Comparison of ENCODE assay signal across 11 cellular contexts in the genomic region with DNA sequence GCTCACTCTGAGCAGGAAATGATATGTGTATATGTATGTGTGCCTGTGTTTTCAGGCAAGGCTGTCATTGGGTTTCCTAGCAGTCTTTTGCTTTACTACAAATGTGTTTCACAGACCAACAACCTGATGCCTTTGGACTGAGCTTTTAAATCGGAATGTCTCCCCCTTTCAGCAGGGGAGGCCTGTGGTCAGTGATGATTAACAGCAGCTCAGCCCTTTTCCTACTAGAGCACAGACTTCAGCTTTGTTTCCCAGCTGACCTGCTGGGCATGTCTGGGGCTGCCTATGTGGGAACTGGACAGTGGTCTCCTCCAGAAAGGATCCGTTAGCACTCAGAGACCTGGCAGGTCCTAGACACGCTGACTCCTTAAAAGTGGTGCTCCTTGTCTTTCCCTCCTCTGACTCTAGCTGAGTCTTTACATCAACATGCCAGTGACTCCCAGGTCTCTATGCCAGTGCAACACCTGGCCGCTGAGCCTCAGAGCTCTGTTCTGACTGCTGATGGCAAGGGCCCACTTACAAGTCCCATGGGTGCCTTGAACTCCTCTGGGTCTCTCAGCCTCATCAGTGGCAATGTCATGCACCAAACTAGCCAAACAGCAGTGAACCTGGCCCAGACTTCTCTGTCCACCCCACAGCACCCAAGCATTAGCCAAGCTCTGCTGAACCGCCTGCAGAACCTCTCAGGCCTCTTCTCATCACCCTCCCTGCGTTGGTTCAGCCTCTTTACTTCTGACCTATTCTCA. TPM values are rescaled to one million over a fixed set of nuclear protein-coding genes. Genes with fewer than 3 reads are reported as not detected.
A peak's percentile ranks its signal among the peaks of the same experiment; 100 is the strongest.
DNase-seq lines count a peak whose midpoint lies in the region; ATAC-seq and TF ChIP-seq lines count a peak whose summit lies in the region.
"Had no signal": no experiment of that assay in that cellular context is flagged by ENCODE, and none has a peak within 500 bp of the region (broad histone marks: within the 10 kb centered on the region; RNA-seq: fewer than 3 reads in every experiment).

No MANE protein-coding gene starts in this region.

- intact Hi-C loops in right cardiac atrium (cut with DNase I) (no loop called here), left ventricle myocardium superior (cut with micrococcal nuclease) (no loop called here), mammary epithelial cell (cut with micrococcal nuclease) (loop anchor here (1.0 kb wide), 1 partner anchor 8 kb away; the partner anchor contains the start of gene MACROH2A1)

- no peak overlapping the region for H3K9ac ChIP-seq in mammary epithelial cell (ENCODE audit: insufficient read depth, low read length)

- no peaks in the 10 kb centered on the region for H4K20me1 ChIP-seq in mammary epithelial cell (ENCODE audit: insufficient read depth, low read length)

- DNase-seq in right cardiac atrium, result no peak
- DNase-seq in left ventricle myocardium superior, result no peak
- peak; percentile 84 for DNase-seq in mammary epithelial cell
- DNase-seq in mesothelial cell of epicardium (ENCODE audit: low spot score in 2 of 2, unreplicated experiment in 2 of 2), result no peak
- no peak for DNase-seq in NCI-H128 (lab: John Stamatoyannopoulos, UW; ENCODE audit: unreplicated experiment)
- no peak for DNase-seq in activated CD4-positive, alpha-beta T cell treated with anti-CD3 and anti-CD28 coated beads, Interleukin-2, amount 50 U/mL, for 48 hours
- DNase-seq in NCI-H187 (lab: John Stamatoyannopoulos, UW), result no peak

- in situ Hi-C loops in mammary epithelial cell (cut with MboI; ENCODE audit: low sequenced_read_pairs in 2 of 2), result no loop called here

- H3K4me1 Mint-ChIP-seq in mesothelial cell of epicardium, result peaks cover 42% of the 10 kb centered on the region

- WGBS in right cardiac atrium, result 73% methylated on average over 6 of the region's 6 CpGs
- WGBS in mammary epithelial cell (ENCODE audit: low coverage, missing lambda C conversion rate), result 44% methylated on average over 6 of the region's 6 CpGs

- dilution Hi-C loops in mammary epithelial cell (cut with HindIII; ENCODE audit: low sequenced_read_pairs), result no loop called here

- no peak overlapping the region for H3K4me3 Mint-ChIP-seq in mesothelial cell of epicardium

- TF ChIP-seq CTCF in mammary epithelial cell (conservative IDR thresholded peaks at IDR 0.05 in 1 of 2, IDR thresholded peaks at IDR 0.05 in 1 of 2; ENCODE audit: extremely low read depth in 1 of 2, insufficient read depth in 1 of 2, low read depth in 1 of 2, low read length in 2 of 2), result no peak
- TF ChIP-seq CTCF in mesothelial cell of epicardium (IDR thresholded peaks at IDR 0.05; ENCODE audit: unreplicated experiment), result no peak

- H3K4me3 ChIP-seq in right cardiac atrium (ENCODE audit: low read length), result no peak overlapping the region
- no peak overlapping the region for H3K4me3 ChIP-seq in mammary epithelial cell (replicated peaks in 1 of 3; ENCODE audit: insufficient read depth in 1 of 3, low read depth in 2 of 3, low read length in 3 of 3)
- H3K4me3 ChIP-seq: tibial artery had no signal

- ATAC-seq in right cardiac atrium (no peak), left ventricle myocardium superior (no peak), HG03025 (IDR thresholded peaks at IDR 0.05; ENCODE audit: low FRiP score, unreplicated experiment) (no peak)

- no peaks in the 10 kb centered on the region for H3K9me3 ChIP-seq in right cardiac atrium (ENCODE audit: control insufficient read depth, low read length)
- no peaks in the 10 kb centered on the region for H3K9me3 ChIP-seq in mammary epithelial cell (replicated peaks; ENCODE audit: insufficient read depth, low read length)
- H3K9me3 ChIP-seq: tibial artery had no signal

- H3K4me1 ChIP-seq in right cardiac atrium (ENCODE audit: control insufficient read depth, insufficient read depth, low read length) (peaks cover 63% of the 10 kb centered on the region), mammary epithelial cell (ENCODE audit: insufficient read depth, low read length) (peaks cover 93% of the 10 kb centered on the region)

- peaks cover 95% of the 10 kb centered on the region for H3K79me2 ChIP-seq in mammary epithelial cell (ENCODE audit: insufficient read depth, low read length)

- H3K27ac Mint-ChIP-seq in mesothelial cell of epicardium, result peak overlapping the region; percentile 72

- peaks cover 28% of the 10 kb centered on the region for H3K36me3 Mint-ChIP-seq in mesothelial cell of epicardium

- peak overlapping the region; percentile 55 for H3K4me2 ChIP-seq in mammary epithelial cell (ENCODE audit: insufficient read depth, low read depth, low read length)

- no TSS peak for BruUV-seq in mammary epithelial cell (replicated peaks; lab: Mats Ljungman, UMichigan)

- H3K27me3 Mint-ChIP-seq in mesothelial cell of epicardium (ENCODE audit: low read depth), result no peaks in the 10 kb centered on the region

- H3K9me3 Mint-ChIP-seq in mesothelial cell of epicardium, result no peaks in the 10 kb centered on the region

- H3K36me3 ChIP-seq in mammary epithelial cell (ENCODE audit: insufficient read depth, low read length), result peaks cover 10% of the 10 kb centered on the region

- CTCF ChIA-PET in mammary epithelial cell (lab: Charles Lee; ENCODE audit: low non-redundant PET), result interaction anchor here (0.6 kb wide), 1 partner anchor 14 kb away, joined by 4 read pairs; no protein-coding TSS in a partner anchor

- H3K27me3 ChIP-seq in right cardiac atrium (ENCODE audit: control insufficient read depth, insufficient read depth) (no peaks in the 10 kb centered on the region), mammary epithelial cell (ENCODE audit: insufficient read depth, low read length) (no peaks in the 10 kb centered on the region)
- H3K27me3 ChIP-seq: tibial artery had no signal

- no peak overlapping the region for H2AFZ ChIP-seq in mammary epithelial cell (ENCODE audit: low read depth, low read length)

- peak overlapping the region; percentile 84 for H3K27ac ChIP-seq in right cardiac atrium (ENCODE audit: low read length)
- peak overlapping the region; percentile 59 for H3K27ac ChIP-seq in mammary epithelial cell (ENCODE audit: insufficient read depth, low read depth, low read length)
- H3K27ac ChIP-seq: tibial artery had no signal

RNA-seq across cellular contexts. Expression of gene MACROH2A1, which starts 7.7 kb away (rescaled TPM):
- total RNA-seq in right cardiac atrium (100 to 1,000 TPM; 128 to 160 (median 141) TPM), left ventricle myocardium superior (119 TPM), mammary epithelial cell (100 to 1,000 TPM; 317 to 416 TPM), mesothelial cell of epicardium (261 to 276 TPM (median 265 TPM) in 3 replicates)
- polyA plus RNA-seq in right cardiac atrium (152 TPM), mammary epithelial cell (377 TPM)
- 255 TPM for polyA minus RNA-seq in mammary epithelial cell

RNA-seq across cellular contexts. Expression of gene DCANP1, which starts 55.9 kb away (rescaled TPM):
- not detected for total RNA-seq in right cardiac atrium
- polyA plus RNA-seq in right cardiac atrium, result not detected
- not detected for total RNA-seq in left ventricle myocardium superior
- total RNA-seq in mammary epithelial cell, result not detected
- not detected for polyA plus RNA-seq in mammary epithelial cell
- polyA minus RNA-seq in mammary epithelial cell, result not detected
- total RNA-seq in mesothelial cell of epicardium, result not detected in 3 replicates
- total RNA-seq: epithelial cell of proximal tubule, sciatic nerve had no signal
